ENCODE assay signal across 12 cellular contexts in the genomic region with DNA sequence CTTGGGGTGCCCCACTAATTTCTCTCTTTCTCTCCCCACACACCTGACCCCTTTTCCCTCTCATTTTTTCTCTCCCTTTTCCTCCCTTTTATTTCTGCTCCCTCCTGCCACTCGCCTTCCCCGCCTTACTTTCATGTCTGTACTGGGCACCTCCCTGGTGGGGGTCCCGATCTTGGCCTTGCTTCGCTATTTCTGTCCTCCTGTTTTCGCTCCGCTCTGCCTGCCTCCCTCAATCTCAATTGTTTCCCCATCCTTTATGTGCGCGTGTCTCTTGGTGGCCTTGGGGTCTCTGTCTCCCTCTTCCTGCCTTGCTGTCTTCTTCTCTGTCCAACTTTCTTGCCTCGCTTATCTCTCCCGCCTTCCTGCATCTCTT. TPM values are rescaled to one million over a fixed set of nuclear protein-coding genes. Genes with fewer than 3 reads are reported as not detected.
DNase-seq lines count a peak whose midpoint lies in the region; ATAC-seq, FAIRE-seq and TF ChIP-seq lines count a peak whose summit lies in the region.
"Had no signal": no experiment of that assay in that cellular context is flagged by ENCODE, and none has a peak within 500 bp of the region (broad histone marks: within the 10 kb centered on the region; RNA-seq: fewer than 3 reads in every experiment).

No MANE protein-coding gene starts in this region.

- peaks cover 2% of the 10 kb centered on the region for H3K79me2 ChIP-seq in astrocyte (ENCODE audit: insufficient read depth, low read length)

- H3K9ac ChIP-seq in HUES48 (ENCODE audit: low read depth, low read length) (no peak overlapping the region), astrocyte (ENCODE audit: low read length) (peak overlapping the region; percentile 91)

- H3K27me3 ChIP-seq in HUES48 (ENCODE audit: control insufficient read depth, insufficient read depth, low read length) (peaks cover 57% of the 10 kb centered on the region), astrocyte (ENCODE audit: insufficient read depth, low read length) (peaks cover 14% of the 10 kb centered on the region), transverse colon (peaks cover 59% of the 10 kb centered on the region)

- H3K9me3 ChIP-seq in HUES48 (ENCODE audit: control insufficient read depth, insufficient read depth, low read length) (no peaks in the 10 kb centered on the region), astrocyte (ENCODE audit: insufficient read depth, low read depth, low read length) (no peaks in the 10 kb centered on the region), transverse colon (no peaks in the 10 kb centered on the region)
- H3K9me3 ChIP-seq: psoas muscle, SJSA1 had no signal

- H3K4me3 ChIP-seq in HUES48 (ENCODE audit: low read depth, low read length) (peak overlapping the region; percentile 70; the same call in 1 of the 2 replicates), astrocyte (ENCODE audit: insufficient read depth, low read depth, low read length) (peak overlapping the region; percentile 60), transverse colon (no peak overlapping the region)

- peaks cover 39% of the 10 kb centered on the region for H3K4me1 ChIP-seq in HUES48 (ENCODE audit: control insufficient read depth, insufficient read depth, low read length)
- H3K4me1 ChIP-seq in astrocyte (ENCODE audit: insufficient read depth, low read length), result peaks cover 10% of the 10 kb centered on the region
- peaks cover 4 to 34% (median 27%) of the 10 kb centered on the region in 4 donors for H3K4me1 ChIP-seq in transverse colon
- H3K4me1 ChIP-seq: psoas muscle had no signal

- H3K4me2 ChIP-seq in astrocyte (ENCODE audit: low read length), result peak overlapping the region; percentile 100

- no peak for ATAC-seq in HG03139 (IDR thresholded peaks at IDR 0.05; ENCODE audit: unreplicated experiment)
- no peak for ATAC-seq in HG03159 (IDR thresholded peaks at IDR 0.05; ENCODE audit: unreplicated experiment)
- no peak for ATAC-seq in GM18861 (IDR thresholded peaks at IDR 0.05; ENCODE audit: unreplicated experiment)
- ATAC-seq: psoas muscle had no signal

- no peak overlapping the region for H3K27ac ChIP-seq in HUES48 (ENCODE audit: low read depth, low read length)
- H3K27ac ChIP-seq in astrocyte (ENCODE audit: low read depth, low read length), result no peak overlapping the region
- no peak overlapping the region for H3K27ac ChIP-seq in transverse colon
- H3K27ac ChIP-seq: psoas muscle, SJSA1 had no signal

- intact Hi-C loops in CD14-positive monocyte (cut with micrococcal nuclease), result loop anchor here in 1 of 2 donors (10.0 kb wide), 1 partner anchor 48 kb away; the partner anchor contains the start of gene GRWD1
- intact Hi-C loops in transverse colon (cut with DNase I; ENCODE audit: low total_unique reads), result no loop called here

- 66 to 78% methylated on average over 10 of the region's 10 CpGs for WGBS in transverse colon (ENCODE audit: low coverage in 1 of 2), 2 donors

- H3K4me3 Mint-ChIP-seq in CD14-positive monocyte (peak overlapping the region; percentile 94 to 95), astrocyte (ENCODE audit: unreplicated experiment) (peak overlapping the region; percentile 79), mesothelial cell of epicardium (peak overlapping the region; percentile 80)

- TF ChIP-seq POLR2A in transverse colon (IDR thresholded peaks at IDR 0.05), result no peak

- H3K9me3 Mint-ChIP-seq in CD14-positive monocyte (peaks cover 4 to 48% (median 14%) of the 10 kb centered on the region in 7 donors), astrocyte (ENCODE audit: unreplicated experiment) (peaks cover 3% of the 10 kb centered on the region), mesothelial cell of epicardium (no peaks in the 10 kb centered on the region)

- H3K36me3 ChIP-seq in HUES48 (ENCODE audit: control insufficient read depth, insufficient read depth, low read length) (no peaks in the 10 kb centered on the region), astrocyte (ENCODE audit: insufficient read depth, low read length) (no peaks in the 10 kb centered on the region), transverse colon (no peaks in the 10 kb centered on the region)
- H3K36me3 ChIP-seq: SJSA1 had no signal

- peaks cover 41% of the 10 kb centered on the region for H3K4me1 Mint-ChIP-seq in CD14-positive monocyte
- peaks cover 13% of the 10 kb centered on the region for H3K4me1 Mint-ChIP-seq in astrocyte (ENCODE audit: low read depth, unreplicated experiment)
- H3K4me1 Mint-ChIP-seq in mesothelial cell of epicardium, result peaks cover 45% of the 10 kb centered on the region

- peaks cover 0 to 10% of the 10 kb centered on the region in 2 donors for H3K36me3 Mint-ChIP-seq in CD14-positive monocyte
- peaks cover 4% of the 10 kb centered on the region for H3K36me3 Mint-ChIP-seq in astrocyte (ENCODE audit: low read depth, unreplicated experiment)
- H3K36me3 Mint-ChIP-seq in mesothelial cell of epicardium, result no peaks in the 10 kb centered on the region

- no peak overlapping the region for H2AFZ ChIP-seq in astrocyte (ENCODE audit: low read depth, low read length)

- H3K27ac Mint-ChIP-seq in CD14-positive monocyte (no peak overlapping the region), astrocyte (ENCODE audit: unreplicated experiment) (peak overlapping the region; percentile 8), mesothelial cell of epicardium (peak overlapping the region; percentile 85)

- no peak for DNase-seq in CD14-positive monocyte (ENCODE audit: low spot score)
- DNase-seq in astrocyte (ENCODE audit: low read depth), result no peak
- DNase-seq in mesothelial cell of epicardium (ENCODE audit: low spot score in 2 of 2, unreplicated experiment in 2 of 2), result no peak
- DNase-seq in transverse colon, result no peak
- DNase-seq: effector CD4-positive, alpha-beta T cell; psoas muscle had no signal

- no peak for FAIRE-seq in astrocyte (lab: Jason Lieb, UNC)
- FAIRE-seq: islet of Langerhans had no signal

- no peaks in the 10 kb centered on the region for H4K20me1 ChIP-seq in astrocyte (ENCODE audit: insufficient read depth, low read length)

- in situ Hi-C loops in transverse colon (cut with MboI; ENCODE audit: low pct_ligation_motif_present in 1 of 4, low pct_unique_long_range_greater_than_20kb in 1 of 4, low sequenced_read_pairs in 3 of 4), result no loop called here

- H3K27me3 Mint-ChIP-seq in CD14-positive monocyte (ENCODE audit: low read depth in 3 of 3), result peaks cover 58 to 64% (median 62%) of the 10 kb centered on the region in 3 donors
- H3K27me3 Mint-ChIP-seq in astrocyte (ENCODE audit: low read depth, unreplicated experiment), result peaks cover 2% of the 10 kb centered on the region
- peaks cover 36% of the 10 kb centered on the region for H3K27me3 Mint-ChIP-seq in mesothelial cell of epicardium (ENCODE audit: low read depth)

- no peak for TF ChIP-seq EP300 in transverse colon (IDR thresholded peaks at IDR 0.05; ENCODE audit: low read depth)

- TF ChIP-seq CTCF in CD14-positive monocyte (IDR thresholded peaks at IDR 0.05) (no peak), astrocyte (IDR thresholded peaks at IDR 0.05; ENCODE audit: insufficient read depth, low read depth, low read length) (no peak), mesothelial cell of epicardium (IDR thresholded peaks at IDR 0.05; ENCODE audit: unreplicated experiment) (no peak), transverse colon (IDR thresholded peaks at IDR 0.05) (no peak)

RNA-seq across cellular contexts. Expression of gene GRIN2D, which starts 3.8 kb away (rescaled TPM):
- under 1 TPM in 1 of 2 donors, not detected in 1; 0.13 TPM for polyA plus RNA-seq in CD14-positive monocyte
- total RNA-seq in astrocyte (6.2 and 9.3 TPM in 2 replicates), mesothelial cell of epicardium (14.5 to 15.8 TPM (median 15.7 TPM) in 3 replicates), transverse colon (1 to 10 TPM in 1 of 4 donors, under 1 TPM in 2, not detected in 1; 0.32 to 3.8 (median 0.41) TPM)

RNA-seq across cellular contexts. Expression of gene KDELR1, which starts 5.9 kb away (rescaled TPM):
- polyA plus RNA-seq in CD14-positive monocyte, result 10 to 100 TPM; 42.0 to 51.3 TPM
- total RNA-seq in astrocyte (370 and 396 TPM in 2 replicates), mesothelial cell of epicardium (255 to 262 TPM (median 260 TPM) in 3 replicates), transverse colon (100 to 1,000 TPM in 3 of 4 donors, 10 to 100 TPM in 1; 80.6 to 146 (median 120) TPM)

RNA-seq across cellular contexts. Expression of gene SYNGR4, which starts 33.1 kb away (rescaled TPM):
- not detected for polyA plus RNA-seq in CD14-positive monocyte
- not detected in 2 replicates for total RNA-seq in astrocyte
- total RNA-seq in mesothelial cell of epicardium, result not detected in 3 replicates
- not detected for total RNA-seq in transverse colon
- total RNA-seq: psoas muscle, SJSA1 had no signal

RNA-seq across cellular contexts. Expression of gene TMEM143, which starts 33.5 kb away (rescaled TPM):
- 1 to 10 TPM; 1.7 to 2.1 TPM for polyA plus RNA-seq in CD14-positive monocyte
- 8.7 and 10.5 TPM in 2 replicates for total RNA-seq in astrocyte
- 8.2 to 11.7 TPM (median 8.6 TPM) in 3 replicates for total RNA-seq in mesothelial cell of epicardium
- total RNA-seq in transverse colon, result 10 to 100 TPM in 3 of 4 donors, 1 to 10 TPM in 1; 9.1 to 27.7 (median 15.2) TPM

RNA-seq across cellular contexts. Expression of gene GRWD1, which starts 48.5 kb away (rescaled TPM):
- 10 to 100 TPM in 1 of 2 donors, 1 to 10 TPM in 1; 10.0 to 13.9 TPM for polyA plus RNA-seq in CD14-positive monocyte
- total RNA-seq in astrocyte (35.6 and 41.4 TPM in 2 replicates), mesothelial cell of epicardium (34.0 to 36.5 TPM (median 36.2 TPM) in 3 replicates), transverse colon (10 to 100 TPM in 3 of 4 donors, 1 to 10 TPM in 1; 9.4 to 49.7 (median 13.6) TPM)

Comparison
In these comparisons a context has a peak if more than half of its experiments do, and no peak if none do; other contexts are left out.
1. H3K27ac Mint-ChIP-seq: peak in astrocyte (single experiment) and mesothelial cell of epicardium (single experiment); none in CD14-positive monocyte (0 of 7).
2. H3K4me3 ChIP-seq: peak in HUES48 (single experiment) and astrocyte (single experiment); none in transverse colon (0 of 4).
3. Peak in every context shown above with its lines, with median percentiles within 50 percentile points of each other: H3K4me3 Mint-ChIP-seq.